In the genomic region with DNA sequence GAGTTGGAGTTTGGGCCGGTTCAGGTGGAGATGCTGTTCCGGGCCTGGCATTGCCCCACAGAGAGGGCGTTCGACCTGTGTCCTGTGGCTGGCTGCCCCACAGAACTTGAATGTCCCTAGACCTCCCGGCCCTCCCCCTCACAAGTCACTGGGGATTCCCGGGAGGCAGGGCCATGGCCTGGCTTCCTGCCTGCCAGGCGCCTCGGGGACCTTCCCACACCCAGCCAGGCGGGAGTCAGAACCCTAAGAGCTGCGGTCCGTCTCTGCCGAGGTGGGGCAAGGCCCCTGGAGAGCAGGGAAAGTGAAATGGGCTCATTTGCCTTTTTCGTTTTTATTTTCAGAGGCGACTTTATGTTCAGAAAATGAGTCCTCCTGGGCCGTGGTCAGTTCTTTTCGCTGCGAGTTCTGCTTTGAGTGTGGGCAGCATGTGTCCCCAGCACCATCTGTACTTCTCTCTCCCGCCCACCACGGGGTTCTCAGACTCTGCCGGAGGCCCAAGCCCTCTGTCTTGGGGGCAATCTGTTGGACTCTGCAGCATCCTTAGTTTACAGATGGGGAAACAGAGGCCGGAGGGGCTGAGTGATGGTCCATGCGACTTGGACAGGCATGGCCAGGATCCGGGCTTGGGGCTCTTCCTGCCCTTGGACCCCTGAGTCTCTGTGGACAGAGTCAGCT, we compare ENCODE assay signal across 8 cellular contexts. TPM values are rescaled to one million over a fixed set of nuclear protein-coding genes. Genes with fewer than 3 reads are reported as not detected.
DNase-seq lines count a peak whose midpoint lies in the region; ATAC-seq and TF ChIP-seq lines count a peak whose summit lies in the region.

No MANE protein-coding gene starts in this region.

- H3K79me2 ChIP-seq in MM.1S (ENCODE audit: low read length): peaks cover 95% of the 10 kb centered on the region
- no peaks in the 10 kb centered on the region for H3K79me2 ChIP-seq in SK-N-SH (ENCODE audit: insufficient read depth)
- H3K79me2 ChIP-seq in mammary epithelial cell (ENCODE audit: insufficient read depth, low read length): no peaks in the 10 kb centered on the region

- TF ChIP-seq RAD21 in SK-N-SH (IDR thresholded peaks at IDR 0.05; ENCODE audit: low read length): no peak

- POLR2A ChIA-PET in CD4-positive, alpha-beta memory T cell (lab: Charles Lee; ENCODE audit: partially characterized antibody): interaction anchor here (0.9 to 9.7 kb wide), 9 partner anchors 9 to 1490 kb away, joined by 3 to 150 read pairs (median 9); a partner anchor contains a TSS
- POLR2A ChIA-PET in SK-N-SH (lab: Yijun Ruan, JAX): no interaction called here

- H3K4me2 ChIP-seq in MM.1S (ENCODE audit: low read depth, low read length) (peak overlapping the region; percentile 99), SK-N-SH (no peak overlapping the region), mammary epithelial cell (ENCODE audit: insufficient read depth, low read depth, low read length) (no peak overlapping the region)

- no TSS peak for BruUV-seq in mammary epithelial cell (replicated peaks; lab: Mats Ljungman, UMichigan)

- DNase-seq in CD4-positive, alpha-beta memory T cell: peak in 1 of 5 donors; percentile 73
- peak; percentile 48 for DNase-seq in MM.1S
- no peak for DNase-seq in dorsolateral prefrontal cortex
- DNase-seq in gastrocnemius medialis: peak in 1 of 2 donors; percentile 77
- no peak for DNase-seq in SK-N-SH
- no peak for DNase-seq in OCI-M2 (lab: John Stamatoyannopoulos, UW; ENCODE audit: unreplicated experiment)
- no peak for DNase-seq in mammary epithelial cell

- peaks cover 0 to 3% of the 10 kb centered on the region in 2 donors for H3K27me3 Mint-ChIP-seq in CD4-positive, alpha-beta memory T cell

- H3K9me2 ChIP-seq in MM.1S (replicated peaks; ENCODE audit: insufficient read depth, low read length): no peaks in the 10 kb centered on the region
- no peaks in the 10 kb centered on the region for H3K9me2 ChIP-seq in SK-N-SH

- H3K9ac ChIP-seq in MM.1S (ENCODE audit: low read length) (peak overlapping the region; percentile 87), SK-N-SH (no peak overlapping the region), mammary epithelial cell (ENCODE audit: insufficient read depth, low read length) (no peak overlapping the region)

- H3K9me3 ChIP-seq in CD4-positive, alpha-beta memory T cell (ENCODE audit: control insufficient read depth in 1 of 2, low read length in 2 of 2): no peaks in the 10 kb centered on the region
- no peaks in the 10 kb centered on the region for H3K9me3 ChIP-seq in MM.1S (replicated peaks; ENCODE audit: insufficient read depth, low read length)
- no peaks in the 10 kb centered on the region for H3K9me3 ChIP-seq in gastrocnemius medialis
- H3K9me3 ChIP-seq in SK-N-SH: no peaks in the 10 kb centered on the region
- H3K9me3 ChIP-seq in mammary epithelial cell (replicated peaks; ENCODE audit: insufficient read depth, low read length): no peaks in the 10 kb centered on the region

- peaks cover 97% of the 10 kb centered on the region for H3K4me1 ChIP-seq in CD4-positive, alpha-beta memory T cell (ENCODE audit: insufficient read depth, low read length)
- H3K4me1 ChIP-seq in MM.1S (ENCODE audit: low read length) (peaks cover 55% of the 10 kb centered on the region), gastrocnemius medialis (peaks cover 65 to 97% of the 10 kb centered on the region in 2 donors), SK-N-SH (ENCODE audit: control insufficient read depth in 1 of 2, insufficient read depth in 2 of 2, low read depth in 1 of 2, low read length in 1 of 2) (peaks cover 0 to 19% of the 10 kb centered on the region in 2 experiments; a peak in 1 of 4 replicates), mammary epithelial cell (ENCODE audit: insufficient read depth, low read length) (peaks cover 31% of the 10 kb centered on the region)

- H3K27me3 ChIP-seq in CD4-positive, alpha-beta memory T cell (ENCODE audit: insufficient read depth, low read length): no peaks in the 10 kb centered on the region
- H3K27me3 ChIP-seq in MM.1S (replicated peaks; ENCODE audit: insufficient read depth, low read length) (no peaks in the 10 kb centered on the region), dorsolateral prefrontal cortex (no peaks in the 10 kb centered on the region), gastrocnemius medialis (no peaks in the 10 kb centered on the region), SK-N-SH (ENCODE audit: insufficient read depth) (no peaks in the 10 kb centered on the region), mammary epithelial cell (ENCODE audit: insufficient read depth, low read length) (no peaks in the 10 kb centered on the region)

- TF ChIP-seq CTCF in MM.1S (IDR thresholded peaks at IDR 0.05; ENCODE audit: low read length): no peak
- no peak for TF ChIP-seq CTCF in dorsolateral prefrontal cortex (IDR thresholded peaks at IDR 0.05 in 54 of 56, conservative IDR thresholded peaks at IDR 0.05 in 2 of 56; ENCODE audit: low read depth in 1 of 56, partially characterized antibody in 56 of 56)
- TF ChIP-seq CTCF in gastrocnemius medialis (IDR thresholded peaks at IDR 0.05 in 4 of 5, conservative IDR thresholded peaks at IDR 0.05 in 1 of 5): no peak
- no peak for TF ChIP-seq CTCF in SK-N-SH (IDR thresholded peaks at IDR 0.05)
- TF ChIP-seq CTCF in mammary epithelial cell (conservative IDR thresholded peaks at IDR 0.05 in 1 of 2, IDR thresholded peaks at IDR 0.05 in 1 of 2; ENCODE audit: extremely low read depth in 1 of 2, insufficient read depth in 1 of 2, low read depth in 1 of 2, low read length in 2 of 2): no peak

- peaks cover 74% of the 10 kb centered on the region for H3K36me3 ChIP-seq in CD4-positive, alpha-beta memory T cell (ENCODE audit: insufficient read depth, low read length)
- H3K36me3 ChIP-seq in MM.1S (replicated peaks; ENCODE audit: insufficient read depth, low read length): peaks cover 43% of the 10 kb centered on the region
- peaks cover 0 to 6% of the 10 kb centered on the region in 2 donors for H3K36me3 ChIP-seq in gastrocnemius medialis
- peaks cover 0 to 51% of the 10 kb centered on the region in 2 experiments for H3K36me3 ChIP-seq in SK-N-SH (replicated peaks in 1 of 2; ENCODE audit: control insufficient read depth in 1 of 2, insufficient read depth in 2 of 2, low read length in 1 of 2)
- no peaks in the 10 kb centered on the region for H3K36me3 ChIP-seq in mammary epithelial cell (ENCODE audit: insufficient read depth, low read length)

- peaks cover 0 to 16% (median 0%) of the 10 kb centered on the region in 8 donors for H3K9me3 Mint-ChIP-seq in CD4-positive, alpha-beta memory T cell

- ATAC-seq in GM19455 (IDR thresholded peaks at IDR 0.05; ENCODE audit: unreplicated experiment) (peak; percentile 42), gastrocnemius medialis (peak in 1 of 2 donors; percentile 7)

- H3K4me3 ChIP-seq in CD4-positive, alpha-beta memory T cell (ENCODE audit: low read length in 2 of 2): peak overlapping the region; percentile 20 to 74
- H3K4me3 ChIP-seq in MM.1S (ENCODE audit: low read length) (peak overlapping the region; percentile 59), dorsolateral prefrontal cortex (peak overlapping the region in 5 of 59 donors; percentile 0 to 33 (median 3)), gastrocnemius medialis (peak overlapping the region in 3 of 4 donors; percentile 10 to 33 (median 28)), SK-N-SH (ENCODE audit: low read depth in 2 of 2, low read length in 1 of 2) (no peak overlapping the region), mammary epithelial cell (replicated peaks in 1 of 3; ENCODE audit: insufficient read depth in 1 of 3, low read depth in 2 of 3, low read length in 3 of 3) (no peak overlapping the region)

- H2AFZ ChIP-seq in MM.1S (ENCODE audit: low read length) (no peak overlapping the region), SK-N-SH (ENCODE audit: low read depth) (no peak overlapping the region), mammary epithelial cell (ENCODE audit: low read depth, low read length) (no peak overlapping the region)

- 85% methylated on average over 17 of the region's 23 CpGs for WGBS in SK-N-SH (ENCODE audit: low lambda C conversion rate)
- WGBS in mammary epithelial cell (ENCODE audit: low coverage, missing lambda C conversion rate): 41% methylated on average over 21 of the region's 23 CpGs

- H3K4me1 Mint-ChIP-seq in CD4-positive, alpha-beta memory T cell: peaks cover 44 to 91% (median 68%) of the 10 kb centered on the region in 4 donors

- peaks cover 81% of the 10 kb centered on the region for H4K20me1 ChIP-seq in MM.1S (ENCODE audit: insufficient read depth, low read length)
- no peaks in the 10 kb centered on the region for H4K20me1 ChIP-seq in SK-N-SH (ENCODE audit: insufficient read depth)
- H4K20me1 ChIP-seq in mammary epithelial cell (ENCODE audit: insufficient read depth, low read length): no peaks in the 10 kb centered on the region

- intact Hi-C loops in CD4-positive, alpha-beta memory T cell (cut with micrococcal nuclease): loop anchor here (2.0 to 10.0 kb wide), 5 partner anchors 909 to 1635 kb away; a partner anchor contains a TSS
- intact Hi-C loops in dorsolateral prefrontal cortex (cut with DNase I): loop anchor here (10.0 kb wide), 2 partner anchors 195 to 815 kb away; no protein-coding TSS in a partner anchor
- intact Hi-C loops in gastrocnemius medialis (cut with DNase I; ENCODE audit: low total_unique reads): loop anchor here (10.0 kb wide), 1 partner anchor 1495 kb away; no protein-coding TSS in a partner anchor
- intact Hi-C loops in mammary epithelial cell (cut with micrococcal nuclease): loop anchor here (10.0 kb wide), 1 partner anchor 295 kb away; no protein-coding TSS in a partner anchor

- TF ChIP-seq POLR2A in gastrocnemius medialis (IDR thresholded peaks at IDR 0.05): peak; percentile 38 to 39

- peaks cover 64 to 81% of the 10 kb centered on the region in 2 donors for H3K36me3 Mint-ChIP-seq in CD4-positive, alpha-beta memory T cell

- CTCF ChIA-PET in CD4-positive, alpha-beta memory T cell (lab: Charles Lee; ENCODE audit: partially characterized antibody): interaction anchor here (1.0 to 5.6 kb wide), 7 partner anchors 9 to 227 kb away, joined by 3 to 44 read pairs (median 13); no protein-coding TSS in a partner anchor
- CTCF ChIA-PET in SK-N-SH (lab: Yijun Ruan, JAX) (interaction anchor here (0.6 to 1.4 kb wide), 3 partner anchors 47 to 148 kb away, joined by 3 read pairs; no protein-coding TSS in a partner anchor), mammary epithelial cell (lab: Charles Lee; ENCODE audit: low non-redundant PET) (no interaction called here)

- peaks cover 68% of the 10 kb centered on the region for H3F3A ChIP-seq in MM.1S (ENCODE audit: insufficient read depth, low read length)
- H3F3A ChIP-seq in SK-N-SH (replicated peaks; ENCODE audit: insufficient read depth): no peaks in the 10 kb centered on the region

- peak overlapping the region; percentile 90 for H3K27ac ChIP-seq in CD4-positive, alpha-beta memory T cell (ENCODE audit: low read depth, low read length)
- H3K27ac ChIP-seq in MM.1S (ENCODE audit: low read length) (peak overlapping the region; percentile 100), dorsolateral prefrontal cortex (peak overlapping the region in 45 of 59 donors; percentile 17 to 97 (median 65)), gastrocnemius medialis (peak overlapping the region; percentile 96 to 99 (median 98)), SK-N-SH (ENCODE audit: low read depth in 2 of 2, low read length in 1 of 2) (no peak overlapping the region), mammary epithelial cell (ENCODE audit: insufficient read depth, low read depth, low read length) (no peak overlapping the region)

- in situ Hi-C loops in gastrocnemius medialis (cut with MboI; ENCODE audit: low sequenced_read_pairs in 4 of 4) (loop anchor here in 3 of 4 donors (5.0 to 25.0 kb wide), 3 partner anchors 38 to 813 kb away; a partner anchor contains a TSS), mammary epithelial cell (cut with MboI; ENCODE audit: low sequenced_read_pairs in 2 of 2) (loop anchor here in 1 of 2 donors (25.0 kb wide), 1 partner anchor 813 kb away; no protein-coding TSS in a partner anchor)

- peak overlapping the region; percentile 80 to 91 (median 84) for H3K4me3 Mint-ChIP-seq in CD4-positive, alpha-beta memory T cell

- peak overlapping the region; percentile 97 to 100 (median 99) for H3K27ac Mint-ChIP-seq in CD4-positive, alpha-beta memory T cell

- dilution Hi-C loops in mammary epithelial cell (cut with HindIII; ENCODE audit: low sequenced_read_pairs): loop anchor here (5.0 kb wide), 1 partner anchor 58 kb away; no protein-coding TSS in a partner anchor

- TF ChIP-seq EP300 in SK-N-SH (IDR thresholded peaks at IDR 0.05; ENCODE audit: borderline replicate concordance in 1 of 2, low read depth in 1 of 2, low read length in 1 of 2): no peak

RNA-seq across cellular contexts. Expression of a gene that starts 8.5 kb away (rescaled TPM):
- 10 to 100 TPM; 76.0 to 79.6 TPM for total RNA-seq in CD4-positive, alpha-beta memory T cell
- polyA plus RNA-seq in CD4-positive, alpha-beta memory T cell: 10 to 100 TPM; 33.1 to 97.8 TPM
- 10 to 100 TPM in 112 of 120 experiments, 1 to 10 TPM in 8; 8.5 to 26.9 (median 13.2) TPM for total RNA-seq in dorsolateral prefrontal cortex
- 100 to 1,000 TPM in 3 of 4 donors, 10 to 100 TPM in 1; 56.7 to 229 (median 177) TPM for total RNA-seq in gastrocnemius medialis
- 8.8 and 11.5 TPM in 2 replicates for polyA plus RNA-seq in SK-N-SH (2012; rRNA removed)
- 6.7 and 10.6 TPM in 2 replicates for polyA plus RNA-seq in SK-N-SH (2012; cell fraction: cytosol; rRNA removed)
- polyA plus RNA-seq in SK-N-SH (2012; cell fraction: nucleus; rRNA removed): 8.7 and 11.0 TPM in 2 replicates
- 10 to 100 TPM; 16.2 to 21.2 TPM for total RNA-seq in mammary epithelial cell
- 15.4 TPM for polyA plus RNA-seq in mammary epithelial cell
- polyA minus RNA-seq in mammary epithelial cell: 5.9 TPM

RNA-seq across cellular contexts. Expression of a gene that starts 48.7 kb away (rescaled TPM):
- total RNA-seq in CD4-positive, alpha-beta memory T cell: 10 to 100 TPM; 30.9 to 33.8 TPM
- polyA plus RNA-seq in CD4-positive, alpha-beta memory T cell: 10 to 100 TPM; 31.7 to 43.9 TPM
- total RNA-seq in dorsolateral prefrontal cortex (10 to 100 TPM; 16.2 to 42.7 (median 30.2) TPM), gastrocnemius medialis (10 to 100 TPM; 15.8 to 35.8 (median 20.6) TPM), mammary epithelial cell (10 to 100 TPM; 30.2 to 34.7 TPM)
- polyA plus RNA-seq in SK-N-SH (2012; rRNA removed) (57.5 and 82.4 TPM in 2 replicates), mammary epithelial cell (42.3 TPM)
- 69.1 and 85.4 TPM in 2 replicates for polyA plus RNA-seq in SK-N-SH (2012; cell fraction: cytosol; rRNA removed)
- polyA plus RNA-seq in SK-N-SH (2012; cell fraction: nucleus; rRNA removed): 94.1 and 101 TPM in 2 replicates
- 38.7 TPM for polyA minus RNA-seq in mammary epithelial cell

Comparison
In these comparisons a context has a peak if more than half of its experiments do, and no peak if none do; other contexts are left out.
1. H3K27ac ChIP-seq: peak in CD4-positive, alpha-beta memory T cell (single experiment), MM.1S (single experiment), dorsolateral prefrontal cortex (45 of 59) and gastrocnemius medialis (4 of 4); none in SK-N-SH (0 of 2) and mammary epithelial cell (single experiment).
2. H3K4me3 ChIP-seq: peak in CD4-positive, alpha-beta memory T cell (2 of 2), MM.1S (single experiment) and gastrocnemius medialis (3 of 4); none in SK-N-SH (0 of 2) and mammary epithelial cell (0 of 3).